Comparison of ENCODE assay signal across 1 cellular context in the genomic region with DNA sequence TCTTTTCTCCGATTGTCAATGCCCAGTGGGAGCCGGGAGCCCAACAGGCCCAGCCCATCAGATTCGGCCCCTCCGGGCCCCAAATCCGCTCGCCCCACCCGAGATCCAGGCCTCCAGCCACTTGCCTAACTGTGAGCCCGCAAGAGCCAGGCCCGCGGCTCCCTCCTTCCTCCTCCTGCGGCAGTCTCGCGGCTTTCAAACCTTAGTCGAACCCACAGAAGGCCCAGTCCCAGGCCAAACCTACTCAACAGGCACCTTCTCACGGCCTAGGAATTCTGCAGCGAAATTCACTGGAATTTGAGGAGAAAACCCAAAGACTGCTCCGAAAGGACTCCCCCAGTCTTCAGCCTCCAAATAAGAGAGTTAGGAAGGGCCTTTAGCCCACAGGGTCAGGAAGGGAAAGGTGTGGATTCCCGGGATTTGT.
TF ChIP-seq lines count a peak whose summit lies in the region.

No MANE protein-coding gene starts in this region.

TF ChIP-seq in IMR-90, 13 proteins besides CTCF, POLR2A, EP300 and RAD21 (continued from another document):
- TF ChIP-seq, protein P1, sequence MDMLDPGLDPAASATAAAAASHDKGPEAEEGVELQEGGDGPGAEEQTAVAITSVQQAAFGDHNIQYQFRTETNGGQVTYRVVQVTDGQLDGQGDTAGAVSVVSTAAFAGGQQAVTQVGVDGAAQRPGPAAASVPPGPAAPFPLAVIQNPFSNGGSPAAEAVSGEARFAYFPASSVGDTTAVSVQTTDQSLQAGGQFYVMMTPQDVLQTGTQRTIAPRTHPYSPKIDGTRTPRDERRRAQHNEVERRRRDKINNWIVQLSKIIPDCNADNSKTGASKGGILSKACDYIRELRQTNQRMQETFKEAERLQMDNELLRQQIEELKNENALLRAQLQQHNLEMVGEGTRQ (IDR thresholded peaks at IDR 0.05; ENCODE audit: low read depth, low read length), result no peak
- TF ChIP-seq RFX5 (IDR thresholded peaks at IDR 0.05; ENCODE audit: low read depth, low read length) (no peak), MAFK (IDR thresholded peaks at IDR 0.05; ENCODE audit: low read depth, low read length) (no peak), BHLHE40 (IDR thresholded peaks at IDR 0.05; ENCODE audit: low read depth, low read length) (no peak), RCOR1 (IDR thresholded peaks at IDR 0.05; ENCODE audit: insufficient replicate concordance, low read length) (no peak), CEBPB (IDR thresholded peaks at IDR 0.05; ENCODE audit: low read depth, low read length) (no peak), NFE2L2 (IDR thresholded peaks at IDR 0.05; ENCODE audit: low read depth, low read length) (no peak)
TF ChIP-seq in IMR-90: peak in this region for 0.
